Comparison of ENCODE assay signal across 1 cellular context in the genomic region with DNA sequence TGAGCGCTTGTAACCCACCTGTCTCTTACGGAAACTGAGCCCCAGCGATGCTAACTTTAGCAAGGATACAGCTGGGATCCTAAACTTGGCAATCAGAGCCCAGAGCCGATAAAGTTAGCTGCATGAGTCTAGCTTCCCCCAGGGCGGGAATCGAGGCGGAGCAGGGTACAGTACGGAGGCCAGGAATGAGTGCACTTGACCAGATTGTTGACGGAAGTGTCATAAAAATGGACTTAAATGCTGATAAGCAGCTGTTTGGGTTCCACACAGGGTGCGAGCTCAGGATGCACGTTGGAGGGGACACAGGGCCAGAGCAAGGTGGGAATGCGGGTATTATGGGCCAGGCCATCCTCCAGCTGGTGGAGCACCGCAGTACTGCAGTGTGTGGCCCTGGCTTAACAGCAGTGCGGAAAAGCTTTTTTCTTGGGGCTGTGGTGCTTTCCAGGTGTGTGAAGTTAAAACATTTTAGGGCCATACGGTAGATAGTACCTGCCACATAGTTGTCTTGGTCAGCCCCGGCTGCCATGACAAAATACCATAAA.
TF ChIP-seq lines count a peak whose summit lies in the region.
"Not testable (repeated sequence)": the region's sequence is repeated elsewhere in the genome, so short reads cannot be mapped to it uniquely, and the experiment has no call there.

No MANE protein-coding gene starts in this region.

TF ChIP-seq in K562, 482 proteins besides CTCF, POLR2A, EP300 and RAD21 (continued from another document):
- TF ChIP-seq, protein P1, sequence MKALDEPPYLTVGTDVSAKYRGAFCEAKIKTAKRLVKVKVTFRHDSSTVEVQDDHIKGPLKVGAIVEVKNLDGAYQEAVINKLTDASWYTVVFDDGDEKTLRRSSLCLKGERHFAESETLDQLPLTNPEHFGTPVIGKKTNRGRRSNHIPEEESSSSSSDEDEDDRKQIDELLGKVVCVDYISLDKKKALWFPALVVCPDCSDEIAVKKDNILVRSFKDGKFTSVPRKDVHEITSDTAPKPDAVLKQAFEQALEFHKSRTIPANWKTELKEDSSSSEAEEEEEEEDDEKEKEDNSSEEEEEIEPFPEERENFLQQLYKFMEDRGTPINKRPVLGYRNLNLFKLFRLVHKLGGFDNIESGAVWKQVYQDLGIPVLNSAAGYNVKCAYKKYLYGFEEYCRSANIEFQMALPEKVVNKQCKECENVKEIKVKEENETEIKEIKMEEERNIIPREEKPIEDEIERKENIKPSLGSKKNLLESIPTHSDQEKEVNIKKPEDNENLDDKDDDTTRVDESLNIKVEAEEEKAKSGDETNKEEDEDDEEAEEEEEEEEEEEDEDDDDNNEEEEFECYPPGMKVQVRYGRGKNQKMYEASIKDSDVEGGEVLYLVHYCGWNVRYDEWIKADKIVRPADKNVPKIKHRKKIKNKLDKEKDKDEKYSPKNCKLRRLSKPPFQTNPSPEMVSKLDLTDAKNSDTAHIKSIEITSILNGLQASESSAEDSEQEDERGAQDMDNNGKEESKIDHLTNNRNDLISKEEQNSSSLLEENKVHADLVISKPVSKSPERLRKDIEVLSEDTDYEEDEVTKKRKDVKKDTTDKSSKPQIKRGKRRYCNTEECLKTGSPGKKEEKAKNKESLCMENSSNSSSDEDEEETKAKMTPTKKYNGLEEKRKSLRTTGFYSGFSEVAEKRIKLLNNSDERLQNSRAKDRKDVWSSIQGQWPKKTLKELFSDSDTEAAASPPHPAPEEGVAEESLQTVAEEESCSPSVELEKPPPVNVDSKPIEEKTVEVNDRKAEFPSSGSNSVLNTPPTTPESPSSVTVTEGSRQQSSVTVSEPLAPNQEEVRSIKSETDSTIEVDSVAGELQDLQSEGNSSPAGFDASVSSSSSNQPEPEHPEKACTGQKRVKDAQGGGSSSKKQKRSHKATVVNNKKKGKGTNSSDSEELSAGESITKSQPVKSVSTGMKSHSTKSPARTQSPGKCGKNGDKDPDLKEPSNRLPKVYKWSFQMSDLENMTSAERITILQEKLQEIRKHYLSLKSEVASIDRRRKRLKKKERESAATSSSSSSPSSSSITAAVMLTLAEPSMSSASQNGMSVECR (CRISPR knock-in tag; IDR thresholded peaks at IDR 0.05) = 0 out of 2 replicates have a peak, but pooled peaks have one; percentile 15
- TF ChIP-seq DPF2 (IDR thresholded peaks at IDR 0.05) (0 out of 2 replicates have a peak, but pooled peaks have one; percentile 9), ZFX (CRISPR knock-in tag; IDR thresholded peaks at IDR 0.05) (peak; percentile 43), SOX6 (IDR thresholded peaks at IDR 0.05) (0 out of 2 replicates have a peak, but pooled peaks have one; percentile 2), NFIC (IDR thresholded peaks at IDR 0.05) (peak; percentile 4; the same call in 1 of the 2 replicates), ZNF263 (CRISPR knock-in tag; IDR thresholded peaks at IDR 0.05; ENCODE audit: borderline replicate concordance) (0 out of 2 replicates have a peak, but pooled peaks have one; percentile 28), CREB1 (IDR thresholded peaks at IDR 0.05) (0 out of 2 replicates have a peak, but pooled peaks have one; percentile 10), TCF3 (CRISPR knock-in tag; IDR thresholded peaks at IDR 0.05) (peak; percentile 44), HDAC2 (IDR thresholded peaks at IDR 0.05) (0 out of 2 replicates have a peak, but pooled peaks have one; percentile 26)
- TF ChIP-seq, protein P2, sequence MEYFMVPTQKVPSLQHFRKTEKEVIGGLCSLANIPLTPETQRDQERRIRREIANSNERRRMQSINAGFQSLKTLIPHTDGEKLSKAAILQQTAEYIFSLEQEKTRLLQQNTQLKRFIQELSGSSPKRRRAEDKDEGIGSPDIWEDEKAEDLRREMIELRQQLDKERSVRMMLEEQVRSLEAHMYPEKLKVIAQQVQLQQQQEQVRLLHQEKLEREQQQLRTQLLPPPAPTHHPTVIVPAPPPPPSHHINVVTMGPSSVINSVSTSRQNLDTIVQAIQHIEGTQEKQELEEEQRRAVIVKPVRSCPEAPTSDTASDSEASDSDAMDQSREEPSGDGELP (CRISPR knock-in tag; IDR thresholded peaks at IDR 0.05; ENCODE audit: borderline replicate concordance) = peak; percentile 62; the same call in 1 of the 2 replicates
- TF ChIP-seq, protein P3, sequence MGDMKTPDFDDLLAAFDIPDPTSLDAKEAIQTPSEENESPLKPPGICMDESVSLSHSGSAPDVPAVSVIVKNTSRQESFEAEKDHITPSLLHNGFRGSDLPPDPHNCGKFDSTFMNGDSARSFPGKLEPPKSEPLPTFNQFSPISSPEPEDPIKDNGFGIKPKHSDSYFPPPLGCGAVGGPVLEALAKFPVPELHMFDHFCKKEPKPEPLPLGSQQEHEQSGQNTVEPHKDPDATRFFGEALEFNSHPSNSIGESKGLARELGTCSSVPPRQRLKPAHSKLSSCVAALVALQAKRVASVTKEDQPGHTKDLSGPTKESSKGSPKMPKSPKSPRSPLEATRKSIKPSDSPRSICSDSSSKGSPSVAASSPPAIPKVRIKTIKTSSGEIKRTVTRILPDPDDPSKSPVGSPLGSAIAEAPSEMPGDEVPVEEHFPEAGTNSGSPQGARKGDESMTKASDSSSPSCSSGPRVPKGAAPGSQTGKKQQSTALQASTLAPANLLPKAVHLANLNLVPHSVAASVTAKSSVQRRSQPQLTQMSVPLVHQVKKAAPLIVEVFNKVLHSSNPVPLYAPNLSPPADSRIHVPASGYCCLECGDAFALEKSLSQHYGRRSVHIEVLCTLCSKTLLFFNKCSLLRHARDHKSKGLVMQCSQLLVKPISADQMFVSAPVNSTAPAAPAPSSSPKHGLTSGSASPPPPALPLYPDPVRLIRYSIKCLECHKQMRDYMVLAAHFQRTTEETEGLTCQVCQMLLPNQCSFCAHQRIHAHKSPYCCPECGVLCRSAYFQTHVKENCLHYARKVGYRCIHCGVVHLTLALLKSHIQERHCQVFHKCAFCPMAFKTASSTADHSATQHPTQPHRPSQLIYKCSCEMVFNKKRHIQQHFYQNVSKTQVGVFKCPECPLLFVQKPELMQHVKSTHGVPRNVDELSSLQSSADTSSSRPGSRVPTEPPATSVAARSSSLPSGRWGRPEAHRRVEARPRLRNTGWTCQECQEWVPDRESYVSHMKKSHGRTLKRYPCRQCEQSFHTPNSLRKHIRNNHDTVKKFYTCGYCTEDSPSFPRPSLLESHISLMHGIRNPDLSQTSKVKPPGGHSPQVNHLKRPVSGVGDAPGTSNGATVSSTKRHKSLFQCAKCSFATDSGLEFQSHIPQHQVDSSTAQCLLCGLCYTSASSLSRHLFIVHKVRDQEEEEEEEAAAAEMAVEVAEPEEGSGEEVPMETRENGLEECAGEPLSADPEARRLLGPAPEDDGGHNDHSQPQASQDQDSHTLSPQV (IDR thresholded peaks at IDR 0.05) = peak; percentile 37; the same call in 1 of the 2 replicates
- TF ChIP-seq, protein P4, sequence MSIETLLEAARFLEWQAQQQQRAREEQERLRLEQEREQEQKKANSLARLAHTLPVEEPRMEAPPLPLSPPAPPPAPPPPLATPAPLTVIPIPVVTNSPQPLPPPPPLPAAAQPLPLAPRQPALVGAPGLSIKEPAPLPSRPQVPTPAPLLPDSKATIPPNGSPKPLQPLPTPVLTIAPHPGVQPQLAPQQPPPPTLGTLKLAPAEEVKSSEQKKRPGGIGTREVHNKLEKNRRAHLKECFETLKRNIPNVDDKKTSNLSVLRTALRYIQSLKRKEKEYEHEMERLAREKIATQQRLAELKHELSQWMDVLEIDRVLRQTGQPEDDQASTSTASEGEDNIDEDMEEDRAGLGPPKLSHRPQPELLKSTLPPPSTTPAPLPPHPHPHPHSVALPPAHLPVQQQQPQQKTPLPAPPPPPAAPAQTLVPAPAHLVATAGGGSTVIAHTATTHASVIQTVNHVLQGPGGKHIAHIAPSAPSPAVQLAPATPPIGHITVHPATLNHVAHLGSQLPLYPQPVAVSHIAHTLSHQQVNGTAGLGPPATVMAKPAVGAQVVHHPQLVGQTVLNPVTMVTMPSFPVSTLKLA (conservative IDR thresholded peaks at IDR 0.05) = peak in 1 of 2 experiments; percentile 13; a peak in 1 of 4 replicates
- not testable (repeated sequence) for TF ChIP-seq CREB1 (CRISPR knock-in tag; IDR thresholded peaks at IDR 0.05)
- TF ChIP-seq, protein P5, sequence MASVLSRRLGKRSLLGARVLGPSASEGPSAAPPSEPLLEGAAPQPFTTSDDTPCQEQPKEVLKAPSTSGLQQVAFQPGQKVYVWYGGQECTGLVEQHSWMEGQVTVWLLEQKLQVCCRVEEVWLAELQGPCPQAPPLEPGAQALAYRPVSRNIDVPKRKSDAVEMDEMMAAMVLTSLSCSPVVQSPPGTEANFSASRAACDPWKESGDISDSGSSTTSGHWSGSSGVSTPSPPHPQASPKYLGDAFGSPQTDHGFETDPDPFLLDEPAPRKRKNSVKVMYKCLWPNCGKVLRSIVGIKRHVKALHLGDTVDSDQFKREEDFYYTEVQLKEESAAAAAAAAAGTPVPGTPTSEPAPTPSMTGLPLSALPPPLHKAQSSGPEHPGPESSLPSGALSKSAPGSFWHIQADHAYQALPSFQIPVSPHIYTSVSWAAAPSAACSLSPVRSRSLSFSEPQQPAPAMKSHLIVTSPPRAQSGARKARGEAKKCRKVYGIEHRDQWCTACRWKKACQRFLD (CRISPR knock-in tag; IDR thresholded peaks at IDR 0.05) = 0 out of 2 replicates have a peak, but pooled peaks have one; percentile 20
